9 cellular contexts compared by ENCODE assay signal in the genomic region with DNA sequence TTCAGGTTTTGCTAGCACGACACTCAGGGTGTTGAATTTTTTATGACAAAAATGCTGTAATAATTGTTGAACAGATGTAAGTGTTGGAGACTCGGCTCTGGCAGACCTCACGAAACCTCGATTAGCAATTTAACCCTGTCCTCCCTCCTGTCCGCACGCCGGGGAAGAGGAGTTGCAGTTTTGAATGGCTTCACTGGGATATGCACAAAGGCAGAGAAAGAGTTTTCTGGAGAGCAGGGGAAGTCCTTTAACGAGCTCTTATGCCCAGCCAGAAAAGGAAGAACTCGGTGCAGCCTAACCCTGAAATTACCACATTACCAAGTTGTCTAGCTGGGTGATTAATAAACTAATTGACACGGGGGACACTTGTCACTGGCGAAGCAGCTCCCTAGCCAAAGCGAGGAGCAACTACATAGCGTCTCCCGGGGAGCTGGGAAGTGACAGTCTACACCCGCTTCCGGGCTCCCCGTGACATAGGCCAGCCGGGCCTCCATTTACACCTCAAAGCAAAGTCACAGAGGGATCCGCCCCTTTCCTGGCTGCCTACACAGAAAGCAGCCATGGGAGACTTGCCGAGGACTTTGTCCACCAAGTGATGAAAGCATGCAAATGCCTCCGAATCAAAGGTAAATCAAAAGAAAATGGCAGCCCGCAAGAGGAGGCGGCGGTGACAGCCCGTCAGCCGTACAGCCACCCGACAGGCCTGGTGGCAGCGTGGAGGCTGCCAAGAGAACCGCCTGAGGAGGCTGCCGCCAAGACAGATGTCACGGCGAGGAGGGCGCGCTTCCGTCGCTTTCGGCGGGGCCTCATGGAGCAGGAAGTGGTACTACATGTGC.
DNase-seq lines count a peak whose midpoint lies in the region; FAIRE-seq and TF ChIP-seq lines count a peak whose summit lies in the region.
"Had no signal": no experiment of that assay in that cellular context is flagged by ENCODE, and none has a peak within 500 bp of the region (broad histone marks: within the 10 kb centered on the region; RNA-seq: fewer than 3 reads in every experiment).

No MANE protein-coding gene starts in this region.

- H3K79me2 ChIP-seq in Karpas-422 (ENCODE audit: low read length): no peaks in the 10 kb centered on the region

- peaks cover 59% of the 10 kb centered on the region for H3K4me1 Mint-ChIP-seq in activated naive CD4-positive, alpha-beta T cell treated with anti-CD3 and anti-CD28 coated beads, Interleukin-2, amount 50 U/mL, for 24 hours

- H3K9me3 ChIP-seq in kidney (ENCODE audit: control insufficient read depth in 1 of 2, low read length in 2 of 2) (peaks cover 3 to 9% of the 10 kb centered on the region in 2 donors), Karpas-422 (ENCODE audit: low read length) (peaks cover 18% of the 10 kb centered on the region)

- H3K4me3 ChIP-seq in kidney (ENCODE audit: low read length in 2 of 2) (peak overlapping the region; percentile 43 to 66), Karpas-422 (ENCODE audit: low read length) (no peak overlapping the region)

- H4K20me1 ChIP-seq in Karpas-422 (ENCODE audit: insufficient read depth, low read depth, low read length): no peaks in the 10 kb centered on the region

- no peaks in the 10 kb centered on the region for H3K9me2 ChIP-seq in Karpas-422 (replicated peaks; ENCODE audit: insufficient read depth, low read length)

- H3K27ac Mint-ChIP-seq in activated naive CD4-positive, alpha-beta T cell treated with anti-CD3 and anti-CD28 coated beads, Interleukin-2, amount 50 U/mL, for 24 hours: peak overlapping the region; percentile 100

- no peak for FAIRE-seq in kidney (lab: Jason Lieb, UNC)

- peaks cover 25% of the 10 kb centered on the region for H3K36me3 Mint-ChIP-seq in activated naive CD4-positive, alpha-beta T cell treated with anti-CD3 and anti-CD28 coated beads, Interleukin-2, amount 50 U/mL, for 24 hours

- H3K4me3 Mint-ChIP-seq in activated naive CD4-positive, alpha-beta T cell treated with anti-CD3 and anti-CD28 coated beads, Interleukin-2, amount 50 U/mL, for 24 hours: peak overlapping the region; percentile 96

- peaks cover 5% of the 10 kb centered on the region; the same call in 1 of the 2 replicates for H3K27me3 ChIP-seq in Karpas-422 (ENCODE audit: low read length)

- TF ChIP-seq CTCF in kidney (IDR thresholded peaks at IDR 0.05; ENCODE audit: borderline replicate concordance, extremely low read depth, insufficient read depth): no peak

- no peak overlapping the region for H2AFZ ChIP-seq in Karpas-422 (ENCODE audit: low read length)

- H3K36me3 ChIP-seq in kidney (ENCODE audit: control insufficient read depth in 1 of 2, insufficient read depth in 2 of 2, low read length in 2 of 2) (no peaks in the 10 kb centered on the region), Karpas-422 (ENCODE audit: insufficient read depth, low read length) (no peaks in the 10 kb centered on the region)

- H3K27ac ChIP-seq in kidney (ENCODE audit: low read depth in 2 of 2, low read length in 2 of 2) (no peak overlapping the region), Karpas-422 (ENCODE audit: low read length) (no peak overlapping the region)
- H3K27ac ChIP-seq: 22Rv1 had no signal

- intact Hi-C loops in kidney (cut with DNase I): no loop called here

- H3K9me3 Mint-ChIP-seq in activated naive CD4-positive, alpha-beta T cell treated with anti-CD3 and anti-CD28 coated beads, Interleukin-2, amount 50 U/mL, for 24 hours: peaks cover 5% of the 10 kb centered on the region

- H3K27me3 Mint-ChIP-seq in activated naive CD4-positive, alpha-beta T cell treated with anti-CD3 and anti-CD28 coated beads, Interleukin-2, amount 50 U/mL, for 24 hours: no peaks in the 10 kb centered on the region

- DNase-seq in NCI-H1105 (lab: John Stamatoyannopoulos, UW): peak; percentile 76
- DNase-seq in NCI-H1105 treated with DMSO at 0.1 percent for 48 hours (lab: John Stamatoyannopoulos, UW): no peak
- DNase-seq in kidney: peak; percentile 77
- peak; percentile 58 to 68 (median 63) for DNase-seq in stimulated activated CD4-positive, alpha-beta T cell treated with anti-CD3 and anti-CD28 coated beads, TNF-alpha, amount 100 ng/mL, for 4 hours (ENCODE audit: low read depth in 3 of 3)
- DNase-seq in NCI-H2081 treated with DMSO at 0.1 percent for 48 hours (lab: John Stamatoyannopoulos, UW): no peak
- no peak for DNase-seq in GDM1 (lab: John Stamatoyannopoulos, UW)
- no peak for DNase-seq in Karpas-422

- H3K9ac ChIP-seq in kidney (ENCODE audit: low read length in 2 of 2) (no peak overlapping the region), Karpas-422 (ENCODE audit: low read length) (no peak overlapping the region)

- H3K4me2 ChIP-seq in Karpas-422 (ENCODE audit: low read depth, low read length, poor library complexity, severe bottlenecking): no peak overlapping the region

- H3K4me1 ChIP-seq in kidney (ENCODE audit: control insufficient read depth in 1 of 2, insufficient read depth in 1 of 2, low read depth in 1 of 2, low read length in 2 of 2): no peaks in the 10 kb centered on the region
- no peaks in the 10 kb centered on the region for H3K4me1 ChIP-seq in Karpas-422 (ENCODE audit: low read length)

Comparison
In these comparisons a context has a peak if more than half of its experiments do, and no peak if none do; other contexts are left out.
1. DNase-seq: peak in NCI-H1105 (single experiment), kidney (single experiment) and stimulated activated CD4-positive, alpha-beta T cell treated with anti-CD3 and anti-CD28 coated beads, TNF-alpha, amount 100 ng/mL, for 4 hours (3 of 3); none in NCI-H1105 treated with DMSO at 0.1 percent for 48 hours (single experiment), NCI-H2081 treated with DMSO at 0.1 percent for 48 hours (single experiment), GDM1 (single experiment) and Karpas-422 (single experiment).